Comparison of ENCODE assay signal across 1 cellular context in the genomic region with DNA sequence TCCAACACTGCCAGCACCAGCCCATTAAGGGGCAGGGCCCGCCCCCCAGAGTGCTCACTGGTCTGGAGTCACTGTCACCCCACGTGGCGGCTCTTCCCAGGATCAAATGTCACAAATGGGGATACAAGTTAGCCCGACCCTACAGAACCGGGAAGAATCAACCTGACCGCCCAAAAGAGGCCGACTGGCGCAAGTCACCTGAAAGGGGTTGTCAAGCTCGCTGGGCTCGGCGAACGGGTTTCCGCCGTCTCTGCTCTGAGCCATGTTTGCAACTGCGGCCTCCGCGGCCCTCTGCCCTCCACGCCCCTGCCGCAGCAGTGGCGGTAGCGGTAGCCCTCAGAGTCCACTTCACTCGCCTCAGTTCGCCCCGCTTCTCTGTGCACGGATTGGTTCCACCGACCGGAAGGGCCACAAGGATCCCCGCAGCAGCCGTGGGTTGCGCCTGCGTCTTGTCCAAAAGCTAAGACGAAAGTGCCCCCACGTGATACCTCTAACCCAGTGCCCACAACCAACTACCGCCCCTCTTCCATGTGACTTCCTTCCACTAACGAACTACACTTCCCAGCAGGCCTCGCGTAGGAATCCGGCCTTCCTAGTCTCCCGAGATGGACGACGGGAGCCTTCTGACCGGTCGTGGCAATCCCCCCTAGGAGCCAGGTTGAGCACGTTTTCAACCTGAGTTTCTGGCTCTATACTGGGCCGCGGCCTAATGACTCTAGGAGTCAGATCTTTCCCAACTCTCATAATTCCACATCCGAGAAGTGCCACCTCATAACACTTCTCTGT.
TF ChIP-seq lines count a peak whose summit lies in the region.

SCAMP3 (minus strand) TSS at position 473 of the 786 bp plus-strand sequence; CDS start at position 264, 209 bp downstream.

TF ChIP-seq in HepG2, 621 proteins besides CTCF, POLR2A, EP300 and RAD21 (continued from another document and continues in another):
- TF ChIP-seq ELF1 (CRISPR knock-in tag; IDR thresholded peaks at IDR 0.05) = peak; percentile 95
- no peak for TF ChIP-seq ZNF326 (CRISPR knock-in tag; IDR thresholded peaks at IDR 0.05; ENCODE audit: borderline replicate concordance)
- no peak for TF ChIP-seq DPF2 (CRISPR knock-in tag; IDR thresholded peaks at IDR 0.05; ENCODE audit: borderline replicate concordance, low read depth)
- TF ChIP-seq TFDP1 (CRISPR knock-in tag; IDR thresholded peaks at IDR 0.05; ENCODE audit: borderline replicate concordance) = peak; percentile 57; the same call in 1 of the 2 replicates
- no peak for TF ChIP-seq ZNF570 (CRISPR knock-in tag; IDR thresholded peaks at IDR 0.05; ENCODE audit: borderline replicate concordance)
- peak; percentile 89 for TF ChIP-seq SALL1 (CRISPR knock-in tag; IDR thresholded peaks at IDR 0.05)
- no peak for TF ChIP-seq ATRX (CRISPR knock-in tag; IDR thresholded peaks at IDR 0.05; ENCODE audit: borderline replicate concordance)
- no peak for TF ChIP-seq GPBP1L1 (CRISPR knock-in tag; IDR thresholded peaks at IDR 0.05)
- TF ChIP-seq MNT (IDR thresholded peaks at IDR 0.05) = peak; percentile 91
- TF ChIP-seq ZNF891 (CRISPR knock-in tag; IDR thresholded peaks at IDR 0.05) = peak; percentile 96
- TF ChIP-seq HIC2 (CRISPR knock-in tag; IDR thresholded peaks at IDR 0.05; ENCODE audit: low read depth) = peak; percentile 18; the same call in 1 of the 2 replicates
- TF ChIP-seq ZNF441 (CRISPR knock-in tag; IDR thresholded peaks at IDR 0.05; ENCODE audit: borderline replicate concordance) = no peak
- no peak for TF ChIP-seq CCAR2 (optimal IDR thresholded peaks at IDR 0.05; ENCODE audit: low read depth, low read length)
- no peak for TF ChIP-seq FOSL1 (CRISPR knock-in tag; IDR thresholded peaks at IDR 0.05; ENCODE audit: borderline replicate concordance)
- TF ChIP-seq ZNF713 (CRISPR knock-in tag; IDR thresholded peaks at IDR 0.05) = no peak
- peak; percentile 16; the same call in 1 of the 2 replicates for TF ChIP-seq FOXP4 (CRISPR knock-in tag; IDR thresholded peaks at IDR 0.05)
- TF ChIP-seq GATAD2A (CRISPR knock-in tag; IDR thresholded peaks at IDR 0.05) = peak; percentile 62
- TF ChIP-seq NFE2 (CRISPR knock-in tag; IDR thresholded peaks at IDR 0.05) = no peak
- TF ChIP-seq, protein P1, sequence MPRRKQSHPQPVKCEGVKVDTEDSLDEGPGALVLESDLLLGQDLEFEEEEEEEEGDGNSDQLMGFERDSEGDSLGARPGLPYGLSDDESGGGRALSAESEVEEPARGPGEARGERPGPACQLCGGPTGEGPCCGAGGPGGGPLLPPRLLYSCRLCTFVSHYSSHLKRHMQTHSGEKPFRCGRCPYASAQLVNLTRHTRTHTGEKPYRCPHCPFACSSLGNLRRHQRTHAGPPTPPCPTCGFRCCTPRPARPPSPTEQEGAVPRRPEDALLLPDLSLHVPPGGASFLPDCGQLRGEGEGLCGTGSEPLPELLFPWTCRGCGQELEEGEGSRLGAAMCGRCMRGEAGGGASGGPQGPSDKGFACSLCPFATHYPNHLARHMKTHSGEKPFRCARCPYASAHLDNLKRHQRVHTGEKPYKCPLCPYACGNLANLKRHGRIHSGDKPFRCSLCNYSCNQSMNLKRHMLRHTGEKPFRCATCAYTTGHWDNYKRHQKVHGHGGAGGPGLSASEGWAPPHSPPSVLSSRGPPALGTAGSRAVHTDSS (CRISPR knock-in tag; conservative IDR thresholded peaks at IDR 0.05) = no peak
- TF ChIP-seq ZNF574 (CRISPR knock-in tag; IDR thresholded peaks at IDR 0.05) = peak; percentile 82
- TF ChIP-seq, protein P2, sequence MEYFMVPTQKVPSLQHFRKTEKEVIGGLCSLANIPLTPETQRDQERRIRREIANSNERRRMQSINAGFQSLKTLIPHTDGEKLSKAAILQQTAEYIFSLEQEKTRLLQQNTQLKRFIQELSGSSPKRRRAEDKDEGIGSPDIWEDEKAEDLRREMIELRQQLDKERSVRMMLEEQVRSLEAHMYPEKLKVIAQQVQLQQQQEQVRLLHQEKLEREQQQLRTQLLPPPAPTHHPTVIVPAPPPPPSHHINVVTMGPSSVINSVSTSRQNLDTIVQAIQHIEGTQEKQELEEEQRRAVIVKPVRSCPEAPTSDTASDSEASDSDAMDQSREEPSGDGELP (IDR thresholded peaks at IDR 0.05; ENCODE audit: borderline replicate concordance, low read depth) = peak; percentile 52; the same call in 1 of the 2 replicates
- TF ChIP-seq FOXJ3 (CRISPR knock-in tag; IDR thresholded peaks at IDR 0.05; ENCODE audit: borderline replicate concordance) = peak; percentile 54; the same call in 1 of the 2 replicates
- TF ChIP-seq MLLT10 (CRISPR knock-in tag; IDR thresholded peaks at IDR 0.05) = no peak
- TF ChIP-seq HES4 (CRISPR knock-in tag; IDR thresholded peaks at IDR 0.05; ENCODE audit: borderline replicate concordance) = no peak
- TF ChIP-seq MTF1 (CRISPR knock-in tag; IDR thresholded peaks at IDR 0.05) = no peak
- no peak for TF ChIP-seq FOXO4 (CRISPR knock-in tag; conservative IDR thresholded peaks at IDR 0.05)
- no peak for TF ChIP-seq TCF12 (IDR thresholded peaks at IDR 0.05)
- no peak for TF ChIP-seq TCF12 (CRISPR knock-in tag; IDR thresholded peaks at IDR 0.05)
- peak; percentile 52; the same call in 1 of the 2 replicates for TF ChIP-seq POGZ (CRISPR knock-in tag; IDR thresholded peaks at IDR 0.05)
- TF ChIP-seq ZNF501 (CRISPR knock-in tag; IDR thresholded peaks at IDR 0.05) = peak; percentile 79
- TF ChIP-seq NONO (IDR thresholded peaks at IDR 0.05) = no peak
- peak; percentile 97 for TF ChIP-seq NONO (CRISPR knock-in tag; conservative IDR thresholded peaks at IDR 0.05)
- peak; percentile 19 for TF ChIP-seq MED8 (CRISPR knock-in tag; IDR thresholded peaks at IDR 0.05; ENCODE audit: insufficient replicate concordance)
